Comparison of ENCODE assay signal across 14 cellular contexts in genomic region chr1:3067671-3068399, GRCh38. TPM values are rescaled to one million over a fixed set of nuclear protein-coding genes. Genes with fewer than 3 reads are reported as not detected.
DNase-seq lines count a peak whose midpoint lies in the region; ATAC-seq, FAIRE-seq and TF ChIP-seq lines count a peak whose summit lies in the region.
"Had no signal": no experiment of that assay in that cellular context is flagged by ENCODE, and none has a peak within 500 bp of the region (broad histone marks: within the 10 kb centered on the region; RNA-seq: fewer than 3 reads in every experiment).

No MANE protein-coding gene starts in this region.

- H3K4me3 ChIP-seq in HUES6 (ENCODE audit: low read depth, low read length) (peak overlapping the region; percentile 50), ectodermal cell (ENCODE audit: insufficient read depth, low read depth, low read length) (peak overlapping the region; percentile 35), lower lobe of right lung (peak overlapping the region; percentile 58), spleen (peak overlapping the region in 6 of 8 donors; percentile 30 to 84 (median 40))

- TF ChIP-seq CTCF in lower lobe of right lung (IDR thresholded peaks at IDR 0.05) (no peak), spleen (IDR thresholded peaks at IDR 0.05 in 8 of 11, conservative IDR thresholded peaks at IDR 0.05 in 3 of 11) (no peak)

- H3K9ac ChIP-seq in HUES6 (ENCODE audit: low read length): no peak overlapping the region

- 3% methylated on average over 78 of the region's 78 CpGs for WGBS in ectodermal cell, 2 experiments
- 6 to 24% (median 11%) methylated on average over 20 to 78 of the region's 78 CpGs for WGBS in spleen, 5 donors

- H3K9me3 ChIP-seq in HUES6 (ENCODE audit: control insufficient read depth, insufficient read depth, low read depth, low read length) (no peaks in the 10 kb centered on the region), ectodermal cell (ENCODE audit: control insufficient read depth, low read length) (no peaks in the 10 kb centered on the region), lower lobe of right lung (no peaks in the 10 kb centered on the region), spleen (no peaks in the 10 kb centered on the region)

- no peaks in the 10 kb centered on the region for H3K36me3 ChIP-seq in HUES6 (ENCODE audit: control insufficient read depth, insufficient read depth, low read length)
- no peaks in the 10 kb centered on the region for H3K36me3 ChIP-seq in ectodermal cell (ENCODE audit: control insufficient read depth, insufficient read depth, low read length)
- no peaks in the 10 kb centered on the region for H3K36me3 ChIP-seq in lower lobe of right lung
- no peaks in the 10 kb centered on the region for H3K36me3 ChIP-seq in spleen

- peak; percentile 49 for DNase-seq in lower lobe of right lung
- peak; percentile 55 for DNase-seq in spleen
- no peak for DNase-seq in urothelium cell line (ENCODE audit: low spot score)
- no peak for DNase-seq in NCI-H146 treated with DMSO at 0.1 percent for 48 hours (lab: John Stamatoyannopoulos, UW; ENCODE audit: unreplicated experiment)
- DNase-seq in NK-92 treated with Interleukin-12 subunit alpha and Interleukin-12 subunit beta, amount 100 ng/mL, for 24 hours (lab: John Stamatoyannopoulos, UW): no peak
- DNase-seq: activated CD8-positive, alpha-beta memory T cell treated with anti-CD3 and anti-CD28 coated beads, Interleukin-2, amount 50 U/mL, for 48 hours; foreskin melanocyte; NCI-H1417 had no signal

- H3K27ac ChIP-seq in HUES6 (ENCODE audit: low read depth, low read length) (no peak overlapping the region), ectodermal cell (ENCODE audit: insufficient read depth, low read depth, low read length, poor library complexity, severe bottlenecking) (no peak overlapping the region), lower lobe of right lung (peak overlapping the region; percentile 62), spleen (no peak overlapping the region)
- H3K27ac ChIP-seq: C4-2B had no signal

- peaks cover 96% of the 10 kb centered on the region for H3K27me3 ChIP-seq in HUES6 (ENCODE audit: control insufficient read depth, insufficient read depth, low read length)
- peaks cover 94% of the 10 kb centered on the region for H3K27me3 ChIP-seq in ectodermal cell (ENCODE audit: control insufficient read depth, insufficient read depth, low read length, poor library complexity, severe bottlenecking)
- H3K27me3 ChIP-seq in lower lobe of right lung (ENCODE audit: low read depth): peaks cover 88% of the 10 kb centered on the region
- H3K27me3 ChIP-seq in spleen (replicated peaks in 1 of 7): peaks cover 0 to 99% (median 90%) of the 10 kb centered on the region in 7 donors

- ATAC-seq in lower lobe of right lung (peak; percentile 6 to 22), GM21717 (IDR thresholded peaks at IDR 0.05; ENCODE audit: unreplicated experiment) (no peak)

- TF ChIP-seq POLR2A in spleen (IDR thresholded peaks at IDR 0.05): no peak

- FAIRE-seq in urothelium cell line (lab: Jason Lieb, UNC): no peak
- FAIRE-seq: GM19239 had no signal

- intact Hi-C loops in lower lobe of right lung (cut with DNase I): no loop called here
- intact Hi-C loops in spleen (cut with DNase I; ENCODE audit: low total_unique reads): no loop called here

- H3K4me1 ChIP-seq in HUES6 (ENCODE audit: control insufficient read depth, insufficient read depth, low read length) (peaks cover 22% of the 10 kb centered on the region), ectodermal cell (ENCODE audit: control insufficient read depth, insufficient read depth, low read length) (peaks cover 21% of the 10 kb centered on the region), lower lobe of right lung (peaks cover 23% of the 10 kb centered on the region), spleen (peaks cover 4 to 56% (median 35%) of the 10 kb centered on the region in 6 donors)

RNA-seq across cellular contexts. Expression of gene PRDM16, which starts 1.2 kb away (rescaled TPM):
- 2.2 TPM for polyA plus RNA-seq in ectodermal cell (2013, experiment 1 of 4)
- 2.8 TPM for polyA plus RNA-seq in ectodermal cell (2013, experiment 2 of 4)
- 1.8 TPM for polyA plus RNA-seq in ectodermal cell (2013, experiment 3 of 4)
- polyA plus RNA-seq in ectodermal cell (2013, experiment 4 of 4): 3.0 TPM
- 19.2 TPM for total RNA-seq in lower lobe of right lung
- 1 to 10 TPM in 6 of 7 donors, under 1 TPM in 1; 0.51 to 3.2 (median 1.7) TPM for total RNA-seq in spleen
- under 1 TPM; 0.43 to 0.99 (median 0.44) TPM for polyA plus RNA-seq in spleen

RNA-seq across cellular contexts. Expression of gene ACTRT2, which starts 46.6 kb away (rescaled TPM):
- not detected for polyA plus RNA-seq in ectodermal cell (2013, experiment 1 of 4)
- polyA plus RNA-seq in ectodermal cell (2013, experiment 2 of 4): not detected
- not detected for polyA plus RNA-seq in ectodermal cell (2013, experiment 3 of 4)
- not detected for polyA plus RNA-seq in ectodermal cell (2013, experiment 4 of 4)
- total RNA-seq in lower lobe of right lung: not detected
- not detected for total RNA-seq in spleen
- polyA plus RNA-seq in spleen: not detected
- total RNA-seq: ureter had no signal

Comparison
In these comparisons a context has a peak if more than half of its experiments do, and no peak if none do; other contexts are left out.
1. DNase-seq: peak in lower lobe of right lung (single experiment) and spleen (single experiment); none in urothelium cell line (single experiment), NCI-H146 treated with DMSO at 0.1 percent for 48 hours (single experiment) and NK-92 treated with Interleukin-12 subunit alpha and Interleukin-12 subunit beta, amount 100 ng/mL, for 24 hours (single experiment).
2. Peak in every context shown above with its lines, with median percentiles within 50 percentile points of each other: H3K4me3 ChIP-seq.